Comparison of ENCODE assay signal across 7 cellular contexts in the genomic region with DNA sequence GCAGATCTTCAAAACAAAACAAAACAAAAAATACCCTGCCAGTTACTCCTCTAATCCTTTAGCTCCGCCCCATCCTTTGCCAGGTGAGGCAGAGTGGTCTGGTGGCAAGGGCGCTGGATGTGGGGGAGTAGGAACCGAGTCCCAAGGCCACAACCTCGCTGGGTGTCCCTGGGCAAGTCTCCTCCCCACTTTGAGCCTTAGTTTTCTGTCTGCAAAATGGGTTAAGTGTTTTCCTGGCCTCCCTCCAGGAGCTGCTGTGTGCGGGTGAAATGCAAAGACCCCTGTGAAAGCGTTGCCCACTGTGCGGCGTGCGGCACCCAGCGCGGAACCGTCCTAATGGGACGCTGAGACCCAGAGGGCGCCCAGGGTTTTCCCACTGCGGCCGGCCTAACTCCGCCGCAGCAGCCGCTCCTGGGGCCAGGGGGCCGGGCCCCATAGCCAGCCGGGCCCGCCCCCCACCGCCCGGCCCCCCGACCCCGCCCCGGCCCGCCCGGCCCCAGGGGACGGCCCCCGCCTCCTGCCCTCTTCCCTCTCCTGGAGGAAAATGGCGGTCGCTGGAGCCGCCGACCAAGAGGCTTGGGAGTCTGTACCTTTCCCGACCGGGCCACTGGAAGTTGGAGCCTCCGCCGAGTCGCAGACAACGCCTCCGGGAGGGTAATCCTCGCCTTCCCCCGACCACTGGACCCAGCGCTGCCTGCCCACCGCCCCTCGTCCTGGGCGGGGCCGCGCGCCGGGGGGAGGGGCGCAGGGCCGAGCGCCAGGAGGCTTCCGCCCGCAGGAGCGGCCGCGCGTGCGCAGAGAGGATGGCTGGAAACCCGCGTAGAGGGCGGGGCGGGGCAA. TPM values are rescaled to one million over a fixed set of nuclear protein-coding genes. Genes with fewer than 3 reads are reported as not detected.
A peak's percentile ranks its signal among the peaks of the same experiment; 100 is the strongest.
DNase-seq lines count a peak whose midpoint lies in the region; ATAC-seq and TF ChIP-seq lines count a peak whose summit lies in the region.

A gene with protein sequence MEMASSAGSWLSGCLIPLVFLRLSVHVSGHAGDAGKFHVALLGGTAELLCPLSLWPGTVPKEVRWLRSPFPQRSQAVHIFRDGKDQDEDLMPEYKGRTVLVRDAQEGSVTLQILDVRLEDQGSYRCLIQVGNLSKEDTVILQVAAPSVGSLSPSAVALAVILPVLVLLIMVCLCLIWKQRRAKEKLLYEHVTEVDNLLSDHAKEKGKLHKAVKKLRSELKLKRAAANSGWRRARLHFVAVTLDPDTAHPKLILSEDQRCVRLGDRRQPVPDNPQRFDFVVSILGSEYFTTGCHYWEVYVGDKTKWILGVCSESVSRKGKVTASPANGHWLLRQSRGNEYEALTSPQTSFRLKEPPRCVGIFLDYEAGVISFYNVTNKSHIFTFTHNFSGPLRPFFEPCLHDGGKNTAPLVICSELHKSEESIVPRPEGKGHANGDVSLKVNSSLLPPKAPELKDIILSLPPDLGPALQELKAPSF (plus strand): TSS at position 523 of the 840 bp plus-strand sequence. CDS start 13,327 bp downstream, outside the sequence.
A gene with protein sequence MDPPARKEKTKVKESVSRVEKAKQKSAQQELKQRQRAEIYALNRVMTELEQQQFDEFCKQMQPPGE (minus strand): TSS at position 798 of the 840 bp plus-strand sequence. CDS start 853 bp downstream, outside the sequence.

- peak within 1 kb of the TSS; percentile 71 for H3K4me3 ChIP-seq in astrocyte of the cerebellum (ENCODE audit: low read depth, low read length)

- peak; percentile 76 for TF ChIP-seq POLR2A in GM18505 (IDR thresholded peaks at IDR 0.05; ENCODE audit: borderline replicate concordance, extremely low read depth, insufficient read depth, insufficient read length)

- no peak for TF ChIP-seq CTCF in astrocyte of the cerebellum (IDR thresholded peaks at IDR 0.05; ENCODE audit: low read depth, low read length, missing control alignments)

- peak; percentile 79 for ATAC-seq in GM18505 (IDR thresholded peaks at IDR 0.05; ENCODE audit: unreplicated experiment)
- ATAC-seq in HG02943 (IDR thresholded peaks at IDR 0.05; ENCODE audit: low read depth, unreplicated experiment), result peak; percentile 75
- peak; percentile 98 for ATAC-seq in sciatic nerve

- peak; percentile 79 to 88 for DNase-seq in NCI-H1930 (lab: John Stamatoyannopoulos, UW)
- DNase-seq in T-helper 9 cell, result peak; percentile 97
- peak; percentile 45 for DNase-seq in astrocyte of the cerebellum (ENCODE audit: low read depth)
- peak; percentile 71 to 99 (median 89) for DNase-seq in hypothalamus (lab: John Stamatoyannopoulos, UW)
- DNase-seq in sciatic nerve (ENCODE audit: low spot score), result peak; percentile 97

- in situ Hi-C loops in astrocyte of the cerebellum (cut with HindIII; ENCODE audit: low sequenced_read_pairs), result no loop called here

- intact Hi-C loops in sciatic nerve (cut with DNase I), result no loop called here

RNA-seq across cellular contexts. Expression of the first gene that starts in this region (rescaled TPM):
- total RNA-seq in sciatic nerve, result 11.2 TPM

RNA-seq across cellular contexts. Expression of the second gene that starts in this region (rescaled TPM):
- 36.6 TPM for total RNA-seq in sciatic nerve

Comparison
In these comparisons a context has a peak if more than half of its experiments do, and no peak if none do; other contexts are left out.
1. Peak in every context shown above with its lines: DNase-seq, ATAC-seq and H3K4me3 ChIP-seq.
2. DNase-seq: peak in every context shown above with its lines; median percentile 97 in T-helper 9 cell; 97 in sciatic nerve; 89 in hypothalamus; 84 in NCI-H1930; 45 in astrocyte of the cerebellum.